Comparison of ENCODE assay signal across 22 cellular contexts in the genomic region with DNA sequence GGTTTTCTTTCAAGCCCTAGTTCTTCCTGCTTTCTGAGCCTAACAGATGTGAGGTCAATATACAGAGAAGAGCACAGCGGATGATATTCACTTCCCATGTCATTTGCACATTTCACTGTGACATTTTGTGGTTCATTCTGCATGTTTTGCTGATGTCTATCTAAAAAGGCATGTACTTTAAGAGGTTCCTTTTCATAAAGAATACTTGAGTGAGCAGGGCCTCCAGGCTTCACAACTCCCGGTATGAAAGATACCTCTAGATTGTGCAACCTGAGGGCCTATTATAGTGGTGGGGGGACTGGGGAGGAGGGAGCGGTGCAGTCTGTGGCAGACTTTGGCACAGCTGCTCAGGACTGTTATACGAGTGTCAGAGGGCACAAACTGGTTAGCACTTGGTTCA. TPM values are rescaled to one million over a fixed set of nuclear protein-coding genes. Genes with fewer than 3 reads are reported as not detected.
DNase-seq lines count a peak whose midpoint lies in the region; ATAC-seq and TF ChIP-seq lines count a peak whose summit lies in the region.
"Had no signal": no experiment of that assay in that cellular context is flagged by ENCODE, and none has a peak within 500 bp of the region (broad histone marks: within the 10 kb centered on the region; RNA-seq: fewer than 3 reads in every experiment).

No MANE protein-coding gene starts in this region.

- H3K9me3 Mint-ChIP-seq in MCF 10A (ENCODE audit: unreplicated experiment) (peaks cover 8% of the 10 kb centered on the region), glutamatergic neuron (ENCODE audit: unreplicated experiment) (peaks cover 1% of the 10 kb centered on the region), type B pancreatic cell (peaks cover 10% of the 10 kb centered on the region)
- H3K9me3 Mint-ChIP-seq in activated CD8-positive, alpha-beta T cell treated with anti-CD3 and anti-CD28 coated beads for 36 hours = peaks cover 3% of the 10 kb centered on the region
- H3K9me3 Mint-ChIP-seq: central memory CD8-positive, alpha-beta T cell had no signal

- no peaks in the 10 kb centered on the region for H3K36me3 Mint-ChIP-seq in MCF 10A (ENCODE audit: insufficient read depth, unreplicated experiment)
- H3K36me3 Mint-ChIP-seq in glutamatergic neuron (ENCODE audit: unreplicated experiment) = peaks cover 7% of the 10 kb centered on the region
- no peaks in the 10 kb centered on the region for H3K36me3 Mint-ChIP-seq in type B pancreatic cell
- H3K36me3 Mint-ChIP-seq in activated CD8-positive, alpha-beta T cell treated with anti-CD3 and anti-CD28 coated beads for 36 hours (ENCODE audit: low read depth) = no peaks in the 10 kb centered on the region
- H3K36me3 Mint-ChIP-seq: CD4-positive, alpha-beta memory T cell had no signal

- H3K27me3 ChIP-seq in mammary epithelial cell (ENCODE audit: insufficient read depth, low read length) = no peaks in the 10 kb centered on the region
- H3K27me3 ChIP-seq: hepatocyte, right atrium auricular region had no signal

- H3K27ac ChIP-seq in mammary epithelial cell (ENCODE audit: insufficient read depth, low read depth, low read length) = no peak overlapping the region
- H3K27ac ChIP-seq: hepatocyte, right atrium auricular region had no signal

- CTCF ChIA-PET in mammary epithelial cell (lab: Charles Lee; ENCODE audit: low non-redundant PET) = no interaction called here
- CTCF ChIA-PET in MCF 10A (lab: Yijun Ruan, JAX) = interaction anchor here (0.6 to 1.1 kb wide), 4 partner anchors 12 to 479 kb away, joined by 3 to 7 read pairs (median 4); no protein-coding TSS in a partner anchor
- CTCF ChIA-PET in activated CD8-positive, alpha-beta T cell treated with anti-CD3 and anti-CD28 coated beads for 36 hours (lab: Charles Lee) = no interaction called here

- H4K20me1 ChIP-seq in mammary epithelial cell (ENCODE audit: insufficient read depth, low read length) = no peaks in the 10 kb centered on the region

- H3K27ac Mint-ChIP-seq in MCF 10A (ENCODE audit: low read depth, unreplicated experiment) = no peak overlapping the region
- peak overlapping the region; percentile 65 for H3K27ac Mint-ChIP-seq in glutamatergic neuron (ENCODE audit: unreplicated experiment)
- H3K27ac Mint-ChIP-seq in type B pancreatic cell = peak overlapping the region; percentile 46
- no peak overlapping the region for H3K27ac Mint-ChIP-seq in activated CD8-positive, alpha-beta T cell treated with anti-CD3 and anti-CD28 coated beads for 36 hours
- H3K27ac Mint-ChIP-seq: activated CD4-positive, alpha-beta T cell treated with anti-CD3 and anti-CD28 coated beads, Interleukin-2, amount 10 ng/mL, durations not matched to agents 7 days and 5 days had no signal

- WGBS in mammary epithelial cell (ENCODE audit: low coverage, missing lambda C conversion rate) = 43% methylated on average over 3 of the region's 4 CpGs

- no peak for TF ChIP-seq CTCF in mammary epithelial cell (conservative IDR thresholded peaks at IDR 0.05 in 1 of 2, IDR thresholded peaks at IDR 0.05 in 1 of 2; ENCODE audit: extremely low read depth in 1 of 2, insufficient read depth in 1 of 2, low read depth in 1 of 2, low read length in 2 of 2)
- TF ChIP-seq CTCF in MCF 10A (IDR thresholded peaks at IDR 0.05; ENCODE audit: unreplicated experiment) = no peak
- TF ChIP-seq CTCF in glutamatergic neuron (IDR thresholded peaks at IDR 0.05; ENCODE audit: partially characterized antibody, unreplicated experiment) = no peak
- no peak for TF ChIP-seq CTCF in type B pancreatic cell (conservative IDR thresholded peaks at IDR 0.05)
- TF ChIP-seq CTCF in activated CD8-positive, alpha-beta T cell treated with anti-CD3 and anti-CD28 coated beads for 36 hours (IDR thresholded peaks at IDR 0.05) = no peak

- ATAC-seq in GM21381 (IDR thresholded peaks at IDR 0.05; ENCODE audit: unreplicated experiment) = no peak
- ATAC-seq in HG03520 (IDR thresholded peaks at IDR 0.05; ENCODE audit: unreplicated experiment) = no peak
- no peak for ATAC-seq in activated CD8-positive, alpha-beta T cell treated with anti-CD3 and anti-CD28 coated beads for 36 hours
- ATAC-seq: SK-N-SH treated with all-trans-retinoic acid at 6 μM for 48 hours; stimulated activated naive CD8-positive, alpha-beta T cell treated with anti-CD3 and anti-CD28 coated beads, Interleukin-15, Interleukin-2, amounts not matched to agents 100 U/mL and 50 U/mL, for 24 hours had no signal

- H3K9ac ChIP-seq in mammary epithelial cell (ENCODE audit: insufficient read depth, low read length) = no peak overlapping the region

- H3K4me3 Mint-ChIP-seq in MCF 10A (ENCODE audit: unreplicated experiment) = no peak overlapping the region
- no peak overlapping the region for H3K4me3 Mint-ChIP-seq in glutamatergic neuron (ENCODE audit: unreplicated experiment)
- H3K4me3 Mint-ChIP-seq in type B pancreatic cell = no peak overlapping the region
- H3K4me3 Mint-ChIP-seq in activated CD8-positive, alpha-beta T cell treated with anti-CD3 and anti-CD28 coated beads for 36 hours = no peak overlapping the region
- H3K4me3 Mint-ChIP-seq: activated CD4-positive, alpha-beta T cell treated with anti-CD3 and anti-CD28 coated beads, Interleukin-2, amount 10 ng/mL, durations not matched to agents 7 days and 5 days; CD4-positive, alpha-beta memory T cell; central memory CD8-positive, alpha-beta T cell had no signal

- H3K27me3 Mint-ChIP-seq in MCF 10A (ENCODE audit: insufficient read depth, unreplicated experiment) (no peaks in the 10 kb centered on the region), glutamatergic neuron (ENCODE audit: unreplicated experiment) (peaks cover 2% of the 10 kb centered on the region), type B pancreatic cell (no peaks in the 10 kb centered on the region)
- H3K27me3 Mint-ChIP-seq in activated CD8-positive, alpha-beta T cell treated with anti-CD3 and anti-CD28 coated beads for 36 hours = peaks cover 4% of the 10 kb centered on the region
- H3K27me3 Mint-ChIP-seq: activated CD4-positive, alpha-beta T cell treated with anti-CD3 and anti-CD28 coated beads, Interleukin-2, amount 10 ng/mL, durations not matched to agents 7 days and 5 days had no signal

- no peak for DNase-seq in mammary epithelial cell
- DNase-seq in MCF 10A (ENCODE audit: unreplicated experiment) = no peak
- peak; percentile 8 for DNase-seq in NCI-H69 (lab: John Stamatoyannopoulos, UW)
- DNase-seq in glutamatergic neuron = no peak
- no peak for DNase-seq in type B pancreatic cell (ENCODE audit: extremely low spot score, unreplicated experiment)
- no peak for DNase-seq in activated CD8-positive, alpha-beta T cell treated with anti-CD3 and anti-CD28 coated beads for 36 hours
- DNase-seq: activated CD4-positive, alpha-beta T cell treated with anti-CD3 and anti-CD28 coated beads, Interleukin-2, amount 10 ng/mL, durations not matched to agents 7 days and 5 days; activated gamma-delta T cell treated with Interleukin-2 at 50 U/mL for 16 hours; amygdala; CD4-positive, alpha-beta memory T cell; Kasumi-1; midbrain; NCI-H187 treated with DMSO at 0.1 percent for 48 hours; stimulated activated naive CD8-positive, alpha-beta T cell treated with anti-CD3 and anti-CD28 coated beads, Interleukin-15, Interleukin-2, amounts not matched to agents 100 U/mL and 50 U/mL, for 24 hours had no signal

- H3K9me3 ChIP-seq in mammary epithelial cell (replicated peaks; ENCODE audit: insufficient read depth, low read length) = no peaks in the 10 kb centered on the region

- H3K36me3 ChIP-seq in mammary epithelial cell (ENCODE audit: insufficient read depth, low read length) = peaks cover 1% of the 10 kb centered on the region
- H3K36me3 ChIP-seq: right atrium auricular region had no signal

- no peak overlapping the region for H3K4me3 ChIP-seq in mammary epithelial cell (replicated peaks in 1 of 3; ENCODE audit: insufficient read depth in 1 of 3, low read depth in 2 of 3, low read length in 3 of 3)
- H3K4me3 ChIP-seq: hepatocyte, right atrium auricular region had no signal

- no peaks in the 10 kb centered on the region for H3K79me2 ChIP-seq in mammary epithelial cell (ENCODE audit: insufficient read depth, low read length)
- H3K79me2 ChIP-seq: hepatocyte had no signal

- in situ Hi-C loops in mammary epithelial cell (cut with MboI; ENCODE audit: low sequenced_read_pairs in 2 of 2) = no loop called here

- H2AFZ ChIP-seq in mammary epithelial cell (ENCODE audit: low read depth, low read length) = peak overlapping the region; percentile 53
- H2AFZ ChIP-seq: hepatocyte had no signal

- H3K4me1 ChIP-seq in mammary epithelial cell (ENCODE audit: insufficient read depth, low read length) = no peaks in the 10 kb centered on the region
- H3K4me1 ChIP-seq: right atrium auricular region had no signal

- intact Hi-C loops in mammary epithelial cell (cut with micrococcal nuclease) (no loop called here), MCF 10A (cut with micrococcal nuclease) (no loop called here)
- intact Hi-C loops in activated CD8-positive, alpha-beta T cell treated with anti-CD3 and anti-CD28 coated beads for 36 hours (cut with micrococcal nuclease) = no loop called here

- dilution Hi-C loops in mammary epithelial cell (cut with HindIII; ENCODE audit: low sequenced_read_pairs) = no loop called here

- no peak overlapping the region for H3K4me2 ChIP-seq in mammary epithelial cell (ENCODE audit: insufficient read depth, low read depth, low read length)
- H3K4me2 ChIP-seq: hepatocyte had no signal

- peaks cover 13% of the 10 kb centered on the region for H3K4me1 Mint-ChIP-seq in MCF 10A (ENCODE audit: insufficient read depth, unreplicated experiment)
- peaks cover 13% of the 10 kb centered on the region for H3K4me1 Mint-ChIP-seq in glutamatergic neuron (ENCODE audit: low read depth, unreplicated experiment)
- no peaks in the 10 kb centered on the region for H3K4me1 Mint-ChIP-seq in type B pancreatic cell (ENCODE audit: unreplicated experiment)
- H3K4me1 Mint-ChIP-seq in activated CD8-positive, alpha-beta T cell treated with anti-CD3 and anti-CD28 coated beads for 36 hours (ENCODE audit: low read depth) = peaks cover 12% of the 10 kb centered on the region
- H3K4me1 Mint-ChIP-seq: central memory CD8-positive, alpha-beta T cell had no signal

- BruUV-seq in mammary epithelial cell (replicated peaks; lab: Mats Ljungman, UMichigan) (no TSS peak), MCF 10A (replicated peaks; lab: Mats Ljungman, UMichigan) (no TSS peak)

- POLR2A ChIA-PET in MCF 10A (lab: Yijun Ruan, JAX) = no interaction called here
- POLR2A ChIA-PET in activated CD8-positive, alpha-beta T cell treated with anti-CD3 and anti-CD28 coated beads for 36 hours (lab: Charles Lee) = no interaction called here

RNA-seq across cellular contexts. Expression of a gene that starts 54.6 kb away (rescaled TPM):
- total RNA-seq in mammary epithelial cell = not detected
- not detected for polyA plus RNA-seq in mammary epithelial cell
- polyA minus RNA-seq in mammary epithelial cell = not detected
- not detected in 2 replicates for total RNA-seq in MCF 10A (2022)
- not detected for total RNA-seq in glutamatergic neuron (ENCODE audit: unreplicated experiment)
- 0.24 and 0.51 TPM in 2 replicates for total RNA-seq in type B pancreatic cell (ENCODE audit: low replicate concordance)
- total RNA-seq in activated CD8-positive, alpha-beta T cell treated with anti-CD3 and anti-CD28 coated beads for 36 hours = not detected
- total RNA-seq: activated CD4-positive, alpha-beta T cell treated with anti-CD3 and anti-CD28 coated beads, Interleukin-2, amount 10 ng/mL, durations not matched to agents 7 days and 5 days; CD4-positive, alpha-beta memory T cell; Daoy; hepatocyte; kidney epithelial cell; right atrium auricular region had no signal
- polyA plus RNA-seq: CD4-positive, alpha-beta memory T cell; hepatocyte had no signal

Comparison
In these comparisons a context has a peak if more than half of its experiments do, and no peak if none do; other contexts are left out.
1. H3K27ac Mint-ChIP-seq: peak in glutamatergic neuron (single experiment) and type B pancreatic cell (single experiment); none in MCF 10A (single experiment) and activated CD8-positive, alpha-beta T cell treated with anti-CD3 and anti-CD28 coated beads for 36 hours (single experiment).